1 cellular context compared by ENCODE assay signal in the genomic region with DNA sequence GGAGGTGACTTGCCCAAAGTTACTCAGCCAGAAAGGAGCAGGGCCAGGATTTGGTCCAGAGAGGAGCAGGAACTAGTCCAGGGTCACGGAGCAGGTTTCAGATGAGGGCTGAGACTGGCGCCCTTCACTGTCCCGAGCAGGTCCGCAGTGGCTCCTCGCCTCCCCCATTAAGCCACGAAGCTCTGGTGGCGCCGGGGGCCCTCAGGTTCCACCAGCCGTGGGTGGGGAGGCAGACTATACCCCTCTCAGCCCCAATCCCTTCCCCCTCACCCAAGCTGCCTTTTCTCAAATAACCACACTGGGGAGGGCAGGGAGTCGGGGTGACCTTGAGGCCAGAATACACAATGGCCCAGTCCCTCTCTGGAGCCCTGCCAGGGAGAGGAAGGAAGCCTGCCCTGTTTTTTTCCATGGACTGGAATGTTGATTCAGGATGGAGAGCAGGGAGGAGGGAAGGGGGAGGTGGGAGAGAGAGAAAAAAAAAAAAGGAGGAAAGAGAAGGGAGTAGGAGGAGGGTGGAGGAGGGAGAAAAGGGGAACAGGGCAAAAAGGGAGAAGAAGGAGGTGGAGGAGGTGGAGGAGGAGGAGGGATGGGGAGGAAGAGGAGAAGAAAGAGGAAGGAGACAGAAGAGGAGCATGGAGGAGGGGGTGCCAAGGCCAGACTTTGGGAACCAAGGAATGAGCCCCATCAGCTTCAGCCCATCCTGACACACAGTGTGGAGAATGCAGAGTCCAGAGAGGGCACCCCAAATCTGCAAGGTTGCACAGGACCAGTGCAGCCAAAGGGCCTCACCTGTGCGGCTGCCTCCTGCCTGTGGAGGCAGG.
TF ChIP-seq lines count a peak whose summit lies in the region.

No MANE protein-coding gene starts in this region.

TF ChIP-seq in HepG2, 621 proteins besides CTCF, POLR2A, EP300 and RAD21 (continued from another document and continues in another):
- TF ChIP-seq THAP9 (CRISPR knock-in tag; IDR thresholded peaks at IDR 0.05; ENCODE audit: borderline replicate concordance) (peak; percentile 61; the same call in 1 of the 2 replicates), TBX2 (CRISPR knock-in tag; IDR thresholded peaks at IDR 0.05; ENCODE audit: borderline replicate concordance) (peak; percentile 84), TBP (CRISPR knock-in tag; IDR thresholded peaks at IDR 0.05) (no peak), SAFB2 (CRISPR knock-in tag; IDR thresholded peaks at IDR 0.05; ENCODE audit: borderline replicate concordance, low read depth) (peak; percentile 47; the same call in 1 of the 2 replicates), SP4 (CRISPR knock-in tag; IDR thresholded peaks at IDR 0.05) (peak; percentile 28; the same call in 1 of the 2 replicates), ZKSCAN1 (IDR thresholded peaks at IDR 0.05; ENCODE audit: low read length) (no peak), ZNF563 (CRISPR knock-in tag; IDR thresholded peaks at IDR 0.05) (peak; percentile 66; the same call in 1 of the 2 replicates), ZFYVE20 (CRISPR knock-in tag; IDR thresholded peaks at IDR 0.05; ENCODE audit: borderline replicate concordance, low read depth) (no peak), ZNF556 (CRISPR knock-in tag; IDR thresholded peaks at IDR 0.05; ENCODE audit: borderline replicate concordance) (peak; percentile 69; the same call in 1 of the 2 replicates), ZNF83 (CRISPR knock-in tag; IDR thresholded peaks at IDR 0.05; ENCODE audit: borderline replicate concordance) (0 out of 2 replicates have a peak, but pooled peaks have one; percentile 79), AGO2 (optimal IDR thresholded peaks at IDR 0.05; ENCODE audit: low read depth, low read length) (peak; percentile 51), NFYC (CRISPR knock-in tag; IDR thresholded peaks at IDR 0.05) (no peak), ZSCAN20 (CRISPR knock-in tag; IDR thresholded peaks at IDR 0.05; ENCODE audit: borderline replicate concordance) (no peak), CCAR2 (optimal IDR thresholded peaks at IDR 0.05; ENCODE audit: low read depth, low read length) (peak; percentile 95), FOXJ3 (CRISPR knock-in tag; IDR thresholded peaks at IDR 0.05; ENCODE audit: borderline replicate concordance) (peak; percentile 21; the same call in 1 of the 2 replicates), NFIC (IDR thresholded peaks at IDR 0.05; ENCODE audit: low read length) (peak; percentile 95), SKIL (CRISPR knock-in tag; IDR thresholded peaks at IDR 0.05; ENCODE audit: borderline replicate concordance) (peak; percentile 85), ZNF547 (CRISPR knock-in tag; IDR thresholded peaks at IDR 0.05) (0 out of 2 replicates have a peak, but pooled peaks have one; percentile 52), ZNF670 (CRISPR knock-in tag; IDR thresholded peaks at IDR 0.05; ENCODE audit: borderline replicate concordance) (no peak), ZNF703 (CRISPR knock-in tag; IDR thresholded peaks at IDR 0.05; ENCODE audit: borderline replicate concordance) (peak; percentile 51; the same call in 1 of the 2 replicates), POLR2AphosphoS5 (IDR thresholded peaks at IDR 0.05; ENCODE audit: low read depth, low read length) (peak; percentile 76), ZNF552 (CRISPR knock-in tag; IDR thresholded peaks at IDR 0.05; ENCODE audit: borderline replicate concordance) (peak; percentile 34; the same call in 1 of the 2 replicates), HOXA5 (CRISPR knock-in tag; IDR thresholded peaks at IDR 0.05) (peak; percentile 50; the same call in 1 of the 2 replicates), GLMP (CRISPR knock-in tag; IDR thresholded peaks at IDR 0.05; ENCODE audit: borderline replicate concordance) (no peak), MIER3 (CRISPR knock-in tag; IDR thresholded peaks at IDR 0.05; ENCODE audit: borderline replicate concordance) (peak; percentile 71; the same call in 1 of the 2 replicates), U2AF2 (IDR thresholded peaks at IDR 0.05; ENCODE audit: low read depth, low read length) (no peak), TARDBP (CRISPR knock-in tag; IDR thresholded peaks at IDR 0.05) (peak; percentile 94), ZFP1 (CRISPR knock-in tag; IDR thresholded peaks at IDR 0.05) (peak; percentile 90), ZNF333 (CRISPR knock-in tag; IDR thresholded peaks at IDR 0.05; ENCODE audit: borderline replicate concordance) (no peak), NR2C2 (CRISPR knock-in tag; IDR thresholded peaks at IDR 0.05; ENCODE audit: borderline replicate concordance) (peak; percentile 63; the same call in 1 of the 2 replicates), ZNF740 (CRISPR knock-in tag; IDR thresholded peaks at IDR 0.05) (peak; percentile 46; the same call in 1 of the 2 replicates), ATRX (CRISPR knock-in tag; IDR thresholded peaks at IDR 0.05; ENCODE audit: borderline replicate concordance) (no peak), CBFB (CRISPR knock-in tag; IDR thresholded peaks at IDR 0.05) (peak; percentile 55; the same call in 1 of the 2 replicates), ZNF747 (CRISPR knock-in tag; IDR thresholded peaks at IDR 0.05; ENCODE audit: borderline replicate concordance) (peak; percentile 82; the same call in 1 of the 2 replicates), CENPBD1 (CRISPR knock-in tag; IDR thresholded peaks at IDR 0.05; ENCODE audit: borderline replicate concordance, low read depth) (no peak)
- TF ChIP-seq, protein P1, sequence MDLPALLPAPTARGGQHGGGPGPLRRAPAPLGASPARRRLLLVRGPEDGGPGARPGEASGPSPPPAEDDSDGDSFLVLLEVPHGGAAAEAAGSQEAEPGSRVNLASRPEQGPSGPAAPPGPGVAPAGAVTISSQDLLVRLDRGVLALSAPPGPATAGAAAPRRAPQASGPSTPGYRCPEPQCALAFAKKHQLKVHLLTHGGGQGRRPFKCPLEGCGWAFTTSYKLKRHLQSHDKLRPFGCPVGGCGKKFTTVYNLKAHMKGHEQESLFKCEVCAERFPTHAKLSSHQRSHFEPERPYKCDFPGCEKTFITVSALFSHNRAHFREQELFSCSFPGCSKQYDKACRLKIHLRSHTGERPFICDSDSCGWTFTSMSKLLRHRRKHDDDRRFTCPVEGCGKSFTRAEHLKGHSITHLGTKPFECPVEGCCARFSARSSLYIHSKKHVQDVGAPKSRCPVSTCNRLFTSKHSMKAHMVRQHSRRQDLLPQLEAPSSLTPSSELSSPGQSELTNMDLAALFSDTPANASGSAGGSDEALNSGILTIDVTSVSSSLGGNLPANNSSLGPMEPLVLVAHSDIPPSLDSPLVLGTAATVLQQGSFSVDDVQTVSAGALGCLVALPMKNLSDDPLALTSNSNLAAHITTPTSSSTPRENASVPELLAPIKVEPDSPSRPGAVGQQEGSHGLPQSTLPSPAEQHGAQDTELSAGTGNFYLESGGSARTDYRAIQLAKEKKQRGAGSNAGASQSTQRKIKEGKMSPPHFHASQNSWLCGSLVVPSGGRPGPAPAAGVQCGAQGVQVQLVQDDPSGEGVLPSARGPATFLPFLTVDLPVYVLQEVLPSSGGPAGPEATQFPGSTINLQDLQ (CRISPR knock-in tag; IDR thresholded peaks at IDR 0.05), result peak; percentile 76
- TF ChIP-seq, protein P2, sequence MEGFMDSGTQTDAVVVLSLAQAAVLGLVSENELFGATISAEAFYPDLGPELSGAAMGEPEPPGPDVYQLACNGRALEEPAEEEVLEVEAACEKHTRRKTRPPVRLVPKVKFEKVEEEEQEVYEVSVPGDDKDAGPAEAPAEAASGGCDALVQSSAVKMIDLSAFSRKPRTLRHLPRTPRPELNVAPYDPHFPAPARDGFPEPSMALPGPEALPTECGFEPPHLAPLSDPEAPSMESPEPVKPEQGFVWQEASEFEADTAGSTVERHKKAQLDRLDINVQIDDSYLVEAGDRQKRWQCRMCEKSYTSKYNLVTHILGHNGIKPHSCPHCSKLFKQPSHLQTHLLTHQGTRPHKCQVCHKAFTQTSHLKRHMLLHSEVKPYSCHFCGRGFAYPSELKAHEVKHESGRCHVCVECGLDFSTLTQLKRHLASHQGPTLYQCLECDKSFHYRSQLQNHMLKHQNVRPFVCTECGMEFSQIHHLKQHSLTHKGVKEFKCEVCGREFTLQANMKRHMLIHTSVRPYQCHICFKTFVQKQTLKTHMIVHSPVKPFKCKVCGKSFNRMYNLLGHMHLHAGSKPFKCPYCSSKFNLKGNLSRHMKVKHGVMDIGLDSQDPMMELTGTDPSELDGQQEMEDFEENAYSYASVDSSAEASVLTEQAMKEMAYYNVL (CRISPR knock-in tag; IDR thresholded peaks at IDR 0.05; ENCODE audit: borderline replicate concordance), result peak; percentile 99
- TF ChIP-seq, protein P3, sequence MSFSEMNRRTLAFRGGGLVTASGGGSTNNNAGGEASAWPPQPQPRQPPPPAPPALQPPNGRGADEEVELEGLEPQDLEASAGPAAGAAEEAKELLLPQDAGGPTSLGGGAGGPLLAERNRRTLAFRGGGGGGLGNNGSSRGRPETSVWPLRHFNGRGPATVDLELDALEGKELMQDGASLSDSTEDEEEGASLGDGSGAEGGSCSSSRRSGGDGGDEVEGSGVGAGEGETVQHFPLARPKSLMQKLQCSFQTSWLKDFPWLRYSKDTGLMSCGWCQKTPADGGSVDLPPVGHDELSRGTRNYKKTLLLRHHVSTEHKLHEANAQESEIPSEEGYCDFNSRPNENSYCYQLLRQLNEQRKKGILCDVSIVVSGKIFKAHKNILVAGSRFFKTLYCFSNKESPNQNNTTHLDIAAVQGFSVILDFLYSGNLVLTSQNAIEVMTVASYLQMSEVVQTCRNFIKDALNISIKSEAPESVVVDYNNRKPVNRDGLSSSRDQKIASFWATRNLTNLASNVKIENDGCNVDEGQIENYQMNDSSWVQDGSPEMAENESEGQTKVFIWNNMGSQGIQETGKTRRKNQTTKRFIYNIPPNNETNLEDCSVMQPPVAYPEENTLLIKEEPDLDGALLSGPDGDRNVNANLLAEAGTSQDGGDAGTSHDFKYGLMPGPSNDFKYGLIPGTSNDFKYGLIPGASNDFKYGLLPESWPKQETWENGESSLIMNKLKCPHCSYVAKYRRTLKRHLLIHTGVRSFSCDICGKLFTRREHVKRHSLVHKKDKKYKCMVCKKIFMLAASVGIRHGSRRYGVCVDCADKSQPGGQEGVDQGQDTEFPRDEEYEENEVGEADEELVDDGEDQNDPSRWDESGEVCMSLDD (CRISPR knock-in tag; IDR thresholded peaks at IDR 0.05; ENCODE audit: borderline replicate concordance), result no peak
- TF ChIP-seq, protein P4, sequence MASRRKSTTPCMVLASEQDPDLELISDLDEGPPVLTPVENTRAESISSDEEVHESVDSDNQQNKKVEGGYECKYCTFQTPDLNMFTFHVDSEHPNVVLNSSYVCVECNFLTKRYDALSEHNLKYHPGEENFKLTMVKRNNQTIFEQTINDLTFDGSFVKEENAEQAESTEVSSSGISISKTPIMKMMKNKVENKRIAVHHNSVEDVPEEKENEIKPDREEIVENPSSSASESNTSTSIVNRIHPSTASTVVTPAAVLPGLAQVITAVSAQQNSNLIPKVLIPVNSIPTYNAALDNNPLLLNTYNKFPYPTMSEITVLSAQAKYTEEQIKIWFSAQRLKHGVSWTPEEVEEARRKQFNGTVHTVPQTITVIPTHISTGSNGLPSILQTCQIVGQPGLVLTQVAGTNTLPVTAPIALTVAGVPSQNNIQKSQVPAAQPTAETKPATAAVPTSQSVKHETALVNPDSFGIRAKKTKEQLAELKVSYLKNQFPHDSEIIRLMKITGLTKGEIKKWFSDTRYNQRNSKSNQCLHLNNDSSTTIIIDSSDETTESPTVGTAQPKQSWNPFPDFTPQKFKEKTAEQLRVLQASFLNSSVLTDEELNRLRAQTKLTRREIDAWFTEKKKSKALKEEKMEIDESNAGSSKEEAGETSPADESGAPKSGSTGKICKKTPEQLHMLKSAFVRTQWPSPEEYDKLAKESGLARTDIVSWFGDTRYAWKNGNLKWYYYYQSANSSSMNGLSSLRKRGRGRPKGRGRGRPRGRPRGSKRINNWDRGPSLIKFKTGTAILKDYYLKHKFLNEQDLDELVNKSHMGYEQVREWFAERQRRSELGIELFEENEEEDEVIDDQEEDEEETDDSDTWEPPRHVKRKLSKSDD (CRISPR knock-in tag; IDR thresholded peaks at IDR 0.05; ENCODE audit: low read depth), result 0 out of 2 replicates have a peak, but pooled peaks have one; percentile 30
